In genomic region chr3:52798978-52799476, GRCh38 we compare ENCODE assay signal across 8 cellular contexts. TPM values are rescaled to one million over a fixed set of nuclear protein-coding genes. Genes with fewer than 3 reads are reported as not detected.
A peak's percentile ranks its signal among the peaks of the same experiment; 100 is the strongest.
DNase-seq lines count a peak whose midpoint lies in the region; ATAC-seq and TF ChIP-seq lines count a peak whose summit lies in the region.

No MANE protein-coding gene starts in this region.

- no peaks in the 10 kb centered on the region for H3K36me3 Mint-ChIP-seq in activated naive CD8-positive, alpha-beta T cell treated with anti-CD3 and anti-CD28 coated beads for 36 hours

- H3K27me3 ChIP-seq in H7 (ENCODE audit: control insufficient read depth, insufficient read depth, low read length) (no peaks in the 10 kb centered on the region), right lobe of liver (no peaks in the 10 kb centered on the region)

- H3K27me3 Mint-ChIP-seq in activated naive CD8-positive, alpha-beta T cell treated with anti-CD3 and anti-CD28 coated beads for 36 hours: no peaks in the 10 kb centered on the region

- no peaks in the 10 kb centered on the region for H3K36me3 ChIP-seq in H7 (replicated peaks; ENCODE audit: control insufficient read depth, insufficient read depth, low read length)
- H3K36me3 ChIP-seq in right lobe of liver: peaks cover 0 to 77% (median 42%) of the 10 kb centered on the region in 4 donors

- WGBS in right lobe of liver (ENCODE audit: insufficient coverage, low coverage, low lambda C conversion rate, missing lambda C conversion rate): 55% methylated on average over 4 of the region's 14 CpGs

- no peaks in the 10 kb centered on the region for H3K9me3 ChIP-seq in right lobe of liver

- H3K4me1 Mint-ChIP-seq in activated naive CD8-positive, alpha-beta T cell treated with anti-CD3 and anti-CD28 coated beads for 36 hours: no peaks in the 10 kb centered on the region

- no peak overlapping the region for H3K27ac ChIP-seq in right lobe of liver

- TF ChIP-seq CTCF in right lobe of liver (IDR thresholded peaks at IDR 0.05): peak; percentile 31 to 61 (median 46)

- no peak overlapping the region for H3K4me3 ChIP-seq in H7 (ENCODE audit: insufficient read depth, low read depth, low read length)
- no peak overlapping the region for H3K4me3 ChIP-seq in right lobe of liver

- intact Hi-C loops in right lobe of liver (cut with DNase I): no loop called here

- no peaks in the 10 kb centered on the region for H3K9me3 Mint-ChIP-seq in activated naive CD8-positive, alpha-beta T cell treated with anti-CD3 and anti-CD28 coated beads for 36 hours

- H3K4me1 ChIP-seq in right lobe of liver: peaks cover 0 to 51% (median 21%) of the 10 kb centered on the region in 4 donors

- no peak overlapping the region for H3K27ac Mint-ChIP-seq in activated naive CD8-positive, alpha-beta T cell treated with anti-CD3 and anti-CD28 coated beads for 36 hours

- H3K4me3 Mint-ChIP-seq in activated naive CD8-positive, alpha-beta T cell treated with anti-CD3 and anti-CD28 coated beads for 36 hours: no peak overlapping the region

- DNase-seq in COLO829 (ENCODE audit: low spot score): peak; percentile 45
- DNase-seq in H7: peak; percentile 97
- peak; percentile 20 for DNase-seq in activated naive CD8-positive, alpha-beta T cell treated with anti-CD3 and anti-CD28 coated beads for 36 hours
- no peak for DNase-seq in right lobe of liver
- DNase-seq in NOMO-1 treated with dmso at 0.1 percent for 144 hours (lab: John Stamatoyannopoulos, UW; ENCODE audit: unreplicated experiment): no peak
- DNase-seq in activated effector memory CD4-positive, alpha-beta T cell treated with Interleukin-2 at 50 U/mL for 16 hours: no peak

- peak; percentile 15 for TF ChIP-seq POLR2A in right lobe of liver (IDR thresholded peaks at IDR 0.05)

- peak in 2 of 4 donors; percentile 6 for ATAC-seq in right lobe of liver
- no peak for ATAC-seq in HG03108 (IDR thresholded peaks at IDR 0.05; ENCODE audit: unreplicated experiment)
- ATAC-seq in HG02981 (IDR thresholded peaks at IDR 0.05; ENCODE audit: unreplicated experiment): no peak

RNA-seq across cellular contexts. Expression of gene ITIH3, which starts 4.4 kb away (rescaled TPM):
- not detected in 2 replicates for total RNA-seq in H7 (2014; rRNA removed; shearing (Covaris generic))
- total RNA-seq in activated naive CD8-positive, alpha-beta T cell treated with anti-CD3 and anti-CD28 coated beads for 36 hours: not detected
- 1,000 to 10,000 TPM in 3 of 6 experiments, 100 to 1,000 TPM in 3; 742 to 1,822 (median 982) TPM for total RNA-seq in right lobe of liver

RNA-seq across cellular contexts. Expression of gene ITIH1, which starts 21.6 kb away (rescaled TPM):
- total RNA-seq in H7 (2014; rRNA removed; shearing (Covaris generic)): not detected in 2 replicates
- not detected for total RNA-seq in activated naive CD8-positive, alpha-beta T cell treated with anti-CD3 and anti-CD28 coated beads for 36 hours
- total RNA-seq in right lobe of liver: 1,000 to 10,000 TPM in 4 of 6 experiments, 100 to 1,000 TPM in 2; 376 to 1,846 (median 1,201) TPM

RNA-seq across cellular contexts. Expression of gene NEK4, which starts 28.3 kb away (rescaled TPM):
- 26.2 and 36.5 TPM in 2 replicates for total RNA-seq in H7 (2014; rRNA removed; shearing (Covaris generic))
- 10 to 100 TPM; 29.4 to 29.7 TPM for total RNA-seq in activated naive CD8-positive, alpha-beta T cell treated with anti-CD3 and anti-CD28 coated beads for 36 hours
- total RNA-seq in right lobe of liver: 10 to 100 TPM in 5 of 6 experiments, 1 to 10 TPM in 1; 7.3 to 18.9 (median 14.8) TPM

RNA-seq across cellular contexts. Expression of gene ITIH4, which starts 31.4 kb away (rescaled TPM):
- 0.14 TPM in 1 of 2 replicates, not detected in the other for total RNA-seq in H7 (2014; rRNA removed; shearing (Covaris generic))
- total RNA-seq in activated naive CD8-positive, alpha-beta T cell treated with anti-CD3 and anti-CD28 coated beads for 36 hours: 1 to 10 TPM; 4.8 to 6.8 TPM
- 1,000 to 10,000 TPM; 1,573 to 4,137 (median 3,531) TPM for total RNA-seq in right lobe of liver

RNA-seq across cellular contexts. Expression of gene MUSTN1, which starts 35.8 kb away (rescaled TPM):
- 0.63 and 0.97 TPM in 2 replicates for total RNA-seq in H7 (2014; rRNA removed; shearing (Covaris generic))
- total RNA-seq in activated naive CD8-positive, alpha-beta T cell treated with anti-CD3 and anti-CD28 coated beads for 36 hours: 1 to 10 TPM in 1 of 2 experiments, under 1 TPM in 1; 0.91 to 1.0 TPM
- total RNA-seq in right lobe of liver: 1 to 10 TPM in 3 of 6 experiments, under 1 TPM in 1, not detected in 2; 0.59 to 9.9 (median 5.7) TPM

Comparison
In these comparisons a context has a peak if more than half of its experiments do, and no peak if none do; other contexts are left out.
1. DNase-seq: peak in COLO829 (single experiment), H7 (single experiment) and activated naive CD8-positive, alpha-beta T cell treated with anti-CD3 and anti-CD28 coated beads for 36 hours (single experiment); none in right lobe of liver (0 of 3), NOMO-1 treated with dmso at 0.1 percent for 144 hours (single experiment) and activated effector memory CD4-positive, alpha-beta T cell treated with Interleukin-2 at 50 U/mL for 16 hours (single experiment).
2. RNA of gene ITIH3, which starts 4.4 kb away (total RNA-seq): 742 to 1,822 TPM in right lobe of liver; not detected in H7 and not detected in activated naive CD8-positive, alpha-beta T cell treated with anti-CD3 and anti-CD28 coated beads for 36 hours; every median in the first group is over 100 times any median in the second.
3. RNA of gene ITIH1, which starts 21.6 kb away (total RNA-seq): 376 to 1,846 TPM in right lobe of liver; not detected in H7 and not detected in activated naive CD8-positive, alpha-beta T cell treated with anti-CD3 and anti-CD28 coated beads for 36 hours; every median in the first group is over 100 times any median in the second.